Comparison of ENCODE assay signal across 1 cellular context in genomic region chr19:40687525-40688016, GRCh38.
TF ChIP-seq lines count a peak whose summit lies in the region.

No MANE protein-coding gene starts in this region.

TF ChIP-seq in H1, 55 proteins besides CTCF, POLR2A, EP300 and RAD21:
- no peak for TF ChIP-seq PHF8 (conservative IDR thresholded peaks at IDR 0.05; ENCODE audit: low read depth, low read length)
TF ChIP-seq in H1: peak in this region for 0.
